In the genomic region with DNA sequence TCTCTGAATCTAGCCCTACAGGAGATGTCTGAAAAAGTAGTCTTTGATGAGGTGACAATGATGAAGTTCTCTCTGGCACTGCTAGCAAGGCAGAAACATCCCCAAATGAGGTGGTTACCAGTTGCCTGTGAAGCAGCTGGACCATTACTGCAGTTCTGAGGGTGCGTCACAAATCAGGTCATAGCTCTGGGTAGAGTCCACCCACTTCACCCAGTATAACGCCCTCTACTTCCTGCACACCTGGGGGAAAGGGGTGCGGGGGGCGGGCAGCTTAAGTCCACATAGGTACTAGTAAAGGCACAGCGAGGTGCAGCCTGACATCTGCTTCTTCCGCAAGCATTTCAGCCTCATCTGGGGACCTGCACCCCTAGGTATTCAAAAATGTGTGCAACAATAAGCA, we compare ENCODE assay signal across 8 cellular contexts. TPM values are rescaled to one million over a fixed set of nuclear protein-coding genes. Genes with fewer than 3 reads are reported as not detected.
DNase-seq lines count a peak whose midpoint lies in the region; ATAC-seq and TF ChIP-seq lines count a peak whose summit lies in the region.
"Had no signal": no experiment of that assay in that cellular context is flagged by ENCODE, and none has a peak within 500 bp of the region (broad histone marks: within the 10 kb centered on the region; RNA-seq: fewer than 3 reads in every experiment).

No MANE protein-coding gene starts in this region.

- H3K4me3 ChIP-seq in effector memory CD4-positive, alpha-beta T cell (ENCODE audit: insufficient read depth, low read depth, low read length, poor library complexity, severe bottlenecking), result peak overlapping the region; percentile 35

- peak overlapping the region; percentile 79 for H3K27ac ChIP-seq in effector memory CD4-positive, alpha-beta T cell (ENCODE audit: insufficient read depth, low read length, poor library complexity, severe bottlenecking)

- H3K27me3 ChIP-seq in effector memory CD4-positive, alpha-beta T cell (replicated peaks; ENCODE audit: control insufficient read depth, insufficient read depth, low read length, poor library complexity, severe bottlenecking), result no peaks in the 10 kb centered on the region

- CTCF ChIA-PET in T-cell (lab: Charles Lee), result interaction anchor here in 1 of 2 donors (0.7 to 1.2 kb wide), 9 partner anchors 8 to 53 kb away, joined by 3 to 5 read pairs (median 3); a partner anchor contains a TSS
- CTCF ChIA-PET in activated CD8-positive, alpha-beta T cell treated with anti-CD3 and anti-CD28 coated beads for 36 hours (lab: Charles Lee), result interaction anchor here (0.7 to 2.7 kb wide), 6 partner anchors 8 to 279 kb away, joined by 3 to 8 read pairs (median 3); no protein-coding TSS in a partner anchor

- no peaks in the 10 kb centered on the region for H3K9me3 Mint-ChIP-seq in T-cell
- no peaks in the 10 kb centered on the region for H3K9me3 Mint-ChIP-seq in activated CD8-positive, alpha-beta T cell treated with anti-CD3 and anti-CD28 coated beads for 36 hours
- H3K9me3 Mint-ChIP-seq in stimulated activated effector memory CD8-positive, alpha-beta T cell treated with anti-CD3 and anti-CD28 coated beads, Interleukin-12 subunit alpha, Interleukin-12 subunit beta, amount 100 ng/mL, for 72 hours, result no peaks in the 10 kb centered on the region

- H3K36me3 ChIP-seq in effector memory CD4-positive, alpha-beta T cell (ENCODE audit: control insufficient read depth, insufficient read depth, low read length), result no peaks in the 10 kb centered on the region

- no peaks in the 10 kb centered on the region for H3K9me3 ChIP-seq in effector memory CD4-positive, alpha-beta T cell (ENCODE audit: control insufficient read depth, low read length)

- peaks cover 13% of the 10 kb centered on the region for H3K4me1 ChIP-seq in effector memory CD4-positive, alpha-beta T cell (ENCODE audit: control insufficient read depth, insufficient read depth, low read length, poor library complexity, severe bottlenecking)

- H3K4me3 Mint-ChIP-seq in T-cell, result peak overlapping the region; percentile 73 to 82 (median 74)
- H3K4me3 Mint-ChIP-seq in activated CD8-positive, alpha-beta T cell treated with anti-CD3 and anti-CD28 coated beads for 36 hours, result peak overlapping the region; percentile 78
- H3K4me3 Mint-ChIP-seq in stimulated activated effector memory CD8-positive, alpha-beta T cell treated with anti-CD3 and anti-CD28 coated beads, Interleukin-12 subunit alpha, Interleukin-12 subunit beta, amount 100 ng/mL, for 72 hours, result peak overlapping the region; percentile 97

- peaks cover 7% of the 10 kb centered on the region for H3K36me3 Mint-ChIP-seq in T-cell
- peaks cover 78% of the 10 kb centered on the region for H3K36me3 Mint-ChIP-seq in activated CD8-positive, alpha-beta T cell treated with anti-CD3 and anti-CD28 coated beads for 36 hours (ENCODE audit: low read depth)
- peaks cover 99% of the 10 kb centered on the region for H3K36me3 Mint-ChIP-seq in stimulated activated effector memory CD8-positive, alpha-beta T cell treated with anti-CD3 and anti-CD28 coated beads, Interleukin-12 subunit alpha, Interleukin-12 subunit beta, amount 100 ng/mL, for 72 hours

- no peak for TF ChIP-seq CTCF in activated CD8-positive, alpha-beta T cell treated with anti-CD3 and anti-CD28 coated beads for 36 hours (IDR thresholded peaks at IDR 0.05)

- peak; percentile 76 to 94 (median 86) for ATAC-seq in T-cell (replicated peaks in 1 of 4)
- ATAC-seq in activated CD8-positive, alpha-beta T cell treated with anti-CD3 and anti-CD28 coated beads for 36 hours, result peak; percentile 82
- ATAC-seq in stimulated activated effector memory CD8-positive, alpha-beta T cell treated with anti-CD3 and anti-CD28 coated beads, Interleukin-12 subunit alpha, Interleukin-12 subunit beta, amount 100 ng/mL, for 72 hours, result peak; percentile 89
- ATAC-seq in GM18519 (IDR thresholded peaks at IDR 0.05; ENCODE audit: low FRiP score, unreplicated experiment), result no peak
- ATAC-seq: right cardiac atrium had no signal

- POLR2A ChIA-PET in T-cell (lab: Charles Lee), result interaction anchor here (0.6 to 1.4 kb wide), 8 partner anchors 8 to 37 kb away, joined by 3 to 9 read pairs (median 4); no protein-coding TSS in a partner anchor
- POLR2A ChIA-PET in activated CD8-positive, alpha-beta T cell treated with anti-CD3 and anti-CD28 coated beads for 36 hours (lab: Charles Lee), result interaction anchor here (0.6 to 10.4 kb wide), 25 partner anchors 9 to 547 kb away, joined by 3 to 330 read pairs (median 5); a partner anchor contains a TSS

- peak; percentile 28 to 89 (median 72) for DNase-seq in T-cell
- DNase-seq in activated CD8-positive, alpha-beta T cell treated with anti-CD3 and anti-CD28 coated beads for 36 hours, result peak; percentile 80
- peak; percentile 41 to 49 (median 47) for DNase-seq in effector memory CD4-positive, alpha-beta T cell
- no peak for DNase-seq in stimulated activated effector memory CD8-positive, alpha-beta T cell treated with anti-CD3 and anti-CD28 coated beads, Interleukin-12 subunit alpha, Interleukin-12 subunit beta, amount 100 ng/mL, for 72 hours (ENCODE audit: low spot score in 2 of 2)
- DNase-seq in OCI-M2 (lab: John Stamatoyannopoulos, UW; ENCODE audit: unreplicated experiment), result no peak
- DNase-seq in NK-92 (lab: John Stamatoyannopoulos, UW; ENCODE audit: unreplicated experiment), result no peak
- DNase-seq: right cardiac atrium had no signal

- peaks cover 57 to 70% (median 63%) of the 10 kb centered on the region in 3 donors for H3K4me1 Mint-ChIP-seq in T-cell
- H3K4me1 Mint-ChIP-seq in activated CD8-positive, alpha-beta T cell treated with anti-CD3 and anti-CD28 coated beads for 36 hours (ENCODE audit: low read depth), result peaks cover 30% of the 10 kb centered on the region
- peaks cover 27% of the 10 kb centered on the region for H3K4me1 Mint-ChIP-seq in stimulated activated effector memory CD8-positive, alpha-beta T cell treated with anti-CD3 and anti-CD28 coated beads, Interleukin-12 subunit alpha, Interleukin-12 subunit beta, amount 100 ng/mL, for 72 hours

- peak overlapping the region; percentile 88 to 89 for H3K27ac Mint-ChIP-seq in T-cell
- peak overlapping the region; percentile 86 for H3K27ac Mint-ChIP-seq in activated CD8-positive, alpha-beta T cell treated with anti-CD3 and anti-CD28 coated beads for 36 hours
- H3K27ac Mint-ChIP-seq in stimulated activated effector memory CD8-positive, alpha-beta T cell treated with anti-CD3 and anti-CD28 coated beads, Interleukin-12 subunit alpha, Interleukin-12 subunit beta, amount 100 ng/mL, for 72 hours, result peak overlapping the region; percentile 96

- no peaks in the 10 kb centered on the region for H3K27me3 Mint-ChIP-seq in T-cell
- H3K27me3 Mint-ChIP-seq in activated CD8-positive, alpha-beta T cell treated with anti-CD3 and anti-CD28 coated beads for 36 hours, result no peaks in the 10 kb centered on the region

- intact Hi-C loops in activated CD8-positive, alpha-beta T cell treated with anti-CD3 and anti-CD28 coated beads for 36 hours (cut with micrococcal nuclease), result no loop called here

RNA-seq across cellular contexts. Expression of a gene that starts 13.4 kb away (rescaled TPM):
- total RNA-seq in T-cell, result 100 to 1,000 TPM; 204 to 417 (median 282) TPM
- 100 to 1,000 TPM; 208 to 213 TPM for total RNA-seq in activated CD8-positive, alpha-beta T cell treated with anti-CD3 and anti-CD28 coated beads for 36 hours

Comparison
In these comparisons a context has a peak if more than half of its experiments do, and no peak if none do; other contexts are left out.
1. DNase-seq: peak in T-cell (34 of 34), activated CD8-positive, alpha-beta T cell treated with anti-CD3 and anti-CD28 coated beads for 36 hours (single experiment) and effector memory CD4-positive, alpha-beta T cell (3 of 3); none in stimulated activated effector memory CD8-positive, alpha-beta T cell treated with anti-CD3 and anti-CD28 coated beads, Interleukin-12 subunit alpha, Interleukin-12 subunit beta, amount 100 ng/mL, for 72 hours (0 of 2), OCI-M2 (single experiment) and NK-92 (single experiment).
2. Peak in every context shown above with its lines, with median percentiles within 50 percentile points of each other: H3K27ac Mint-ChIP-seq and H3K4me3 Mint-ChIP-seq.